ENCODE assay signal across 8 cellular contexts in genomic region chr2:170715062-170715931, GRCh38. TPM values are rescaled to one million over a fixed set of nuclear protein-coding genes. Genes with fewer than 3 reads are reported as not detected.
DNase-seq lines count a peak whose midpoint lies in the region; ATAC-seq and TF ChIP-seq lines count a peak whose summit lies in the region.

Gene SP5, plus strand, starts transcription at chr2:170715337. Its CDS starts 176 bp downstream, at chr2:170715513.

- intact Hi-C loops in CD8-positive, alpha-beta T cell (cut with DNase I, micrococcal nuclease), result loop anchor here in 1 of 2 experiments (5.0 to 10.0 kb wide), 3 partner anchors 57 to 210 kb away; partner anchors contain the start of genes ERICH2 and GAD1
- intact Hi-C loops in colonic mucosa (cut with DNase I), result loop anchor here (5.0 kb wide), 2 partner anchors 97 to 308 kb away; no protein-coding TSS in a partner anchor
- intact Hi-C loops in left colon (cut with DNase I, micrococcal nuclease), result loop anchor here in 1 of 2 donors (10.0 kb wide), 1 partner anchor 310 kb away; no protein-coding TSS in a partner anchor

- H3K4me3 ChIP-seq in CD8-positive, alpha-beta T cell (ENCODE audit: low read depth, low read length), result peak within 1 kb of the TSS; percentile 44
- peak within 1 kb of the TSS; percentile 50 for H3K4me3 ChIP-seq in colonic mucosa

- DNase-seq in CD8-positive, alpha-beta T cell, result peak in 3 of 7 experiments; percentile 19 to 32 (median 24)
- DNase-seq in HUDEP-2 (lab: John Stamatoyannopoulos, UW; ENCODE audit: unreplicated experiment in 76 of 76), result peak in 57 of 76 experiments; percentile 8 to 71 (median 37)
- DNase-seq in T-helper 1 cell, result peak in 3 of 5 donors; percentile 14 to 33 (median 21)
- peak; percentile 65 for DNase-seq in colonic mucosa
- DNase-seq in left colon, result peak; percentile 41 to 52
- DNase-seq in stimulated activated naive B cell treated with anti-CD40 and anti-IgM and Interleukin-4, amounts not matched to agents 10 μg/mL and 1 μg/mL and 100 μg/mL, for 72 hours, result no peak

- peaks cover 43% of the 10 kb centered on the region for H3K4me1 Mint-ChIP-seq in CD8-positive, alpha-beta T cell (ENCODE audit: low read depth)
- H3K4me1 Mint-ChIP-seq in stimulated activated naive B cell treated with anti-CD40 and anti-IgM and Interleukin-4, amounts not matched to agents 10 μg/mL and 1 μg/mL and 100 μg/mL, for 72 hours, result peaks cover 18 to 33% of the 10 kb centered on the region in 2 donors

- no peak within 1 kb of the TSS for H3K27ac ChIP-seq in CD8-positive, alpha-beta T cell (ENCODE audit: low read depth, low read length)
- H3K27ac ChIP-seq in colonic mucosa, result no peak within 1 kb of the TSS

- POLR2A ChIA-PET in CD8-positive, alpha-beta T cell (lab: Charles Lee), result interaction anchor here (1.8 kb wide), 1 partner anchor 57 kb away, joined by 4 read pairs; no protein-coding TSS in a partner anchor

- no peak for TF ChIP-seq CTCF in CD8-positive, alpha-beta T cell (IDR thresholded peaks at IDR 0.05)
- TF ChIP-seq CTCF in colonic mucosa (IDR thresholded peaks at IDR 0.05), result no peak

- peaks cover 47% of the 10 kb centered on the region for H3K27me3 ChIP-seq in CD8-positive, alpha-beta T cell (ENCODE audit: insufficient read depth, low read length)
- H3K27me3 ChIP-seq in colonic mucosa, result peaks cover 59% of the 10 kb centered on the region

- no peaks in the 10 kb centered on the region for H3K36me3 ChIP-seq in CD8-positive, alpha-beta T cell (ENCODE audit: insufficient read depth, low read length)
- no peaks in the 10 kb centered on the region for H3K36me3 ChIP-seq in colonic mucosa

- H3K36me3 Mint-ChIP-seq in CD8-positive, alpha-beta T cell, result no peaks in the 10 kb centered on the region
- H3K36me3 Mint-ChIP-seq in stimulated activated naive B cell treated with anti-CD40 and anti-IgM and Interleukin-4, amounts not matched to agents 10 μg/mL and 1 μg/mL and 100 μg/mL, for 72 hours, result peaks cover 2 to 3% of the 10 kb centered on the region in 2 donors

- peak within 1 kb of the TSS; percentile 37 for H3K27ac Mint-ChIP-seq in CD8-positive, alpha-beta T cell
- peak within 1 kb of the TSS; percentile 94 for H3K27ac Mint-ChIP-seq in stimulated activated naive B cell treated with anti-CD40 and anti-IgM and Interleukin-4, amounts not matched to agents 10 μg/mL and 1 μg/mL and 100 μg/mL, for 72 hours

- peaks cover 59% of the 10 kb centered on the region for H3K27me3 Mint-ChIP-seq in CD8-positive, alpha-beta T cell (ENCODE audit: low read depth)
- H3K27me3 Mint-ChIP-seq in stimulated activated naive B cell treated with anti-CD40 and anti-IgM and Interleukin-4, amounts not matched to agents 10 μg/mL and 1 μg/mL and 100 μg/mL, for 72 hours, result peaks cover 59 to 80% of the 10 kb centered on the region in 2 donors

- ATAC-seq in CD8-positive, alpha-beta T cell, result peak; percentile 46
- peak; percentile 60 for ATAC-seq in left colon
- peak; percentile 23 to 25 for ATAC-seq in stimulated activated naive B cell treated with anti-CD40 and anti-IgM and Interleukin-4, amounts not matched to agents 10 μg/mL and 1 μg/mL and 100 μg/mL, for 72 hours (replicated peaks)
- ATAC-seq in HG02763 (IDR thresholded peaks at IDR 0.05; ENCODE audit: unreplicated experiment), result no peak
- no peak for ATAC-seq in HG03342 (IDR thresholded peaks at IDR 0.05; ENCODE audit: unreplicated experiment)

- CTCF ChIA-PET in CD8-positive, alpha-beta T cell (lab: Charles Lee), result interaction anchor here (1.3 kb wide), 1 partner anchor 9 kb away, joined by 4 read pairs; no protein-coding TSS in a partner anchor

- H3K9me3 ChIP-seq in CD8-positive, alpha-beta T cell (ENCODE audit: low read length), result no peaks in the 10 kb centered on the region
- H3K9me3 ChIP-seq in colonic mucosa, result no peaks in the 10 kb centered on the region

- H3K4me1 ChIP-seq in CD8-positive, alpha-beta T cell (ENCODE audit: insufficient read depth, low read length), result peaks cover 50% of the 10 kb centered on the region
- H3K4me1 ChIP-seq in colonic mucosa, result peaks cover 12% of the 10 kb centered on the region

- H3K4me3 Mint-ChIP-seq in CD8-positive, alpha-beta T cell, result peak within 1 kb of the TSS; percentile 90
- peak within 1 kb of the TSS; percentile 80 to 85 for H3K4me3 Mint-ChIP-seq in stimulated activated naive B cell treated with anti-CD40 and anti-IgM and Interleukin-4, amounts not matched to agents 10 μg/mL and 1 μg/mL and 100 μg/mL, for 72 hours

- H3K9ac ChIP-seq in colonic mucosa (ENCODE audit: low read depth in 2 of 2, low read length in 2 of 2), result peak within 1 kb of the TSS; percentile 40

- no peaks in the 10 kb centered on the region for H3K9me3 Mint-ChIP-seq in CD8-positive, alpha-beta T cell
- H3K9me3 Mint-ChIP-seq in stimulated activated naive B cell treated with anti-CD40 and anti-IgM and Interleukin-4, amounts not matched to agents 10 μg/mL and 1 μg/mL and 100 μg/mL, for 72 hours, result peaks cover 2 to 3% of the 10 kb centered on the region in 2 donors

RNA-seq across cellular contexts. Expression of gene SP5, which starts in this region (rescaled TPM):
- not detected for total RNA-seq in CD8-positive, alpha-beta T cell
- total RNA-seq in colonic mucosa, result 1 to 10 TPM; 1.2 to 3.5 TPM
- total RNA-seq in left colon, result 1 to 10 TPM; 1.3 to 1.7 TPM

Comparison
In these comparisons a context has a peak if more than half of its experiments do, and no peak if none do; other contexts are left out.
1. Peak in ATAC-seq and H3K4me3 ChIP-seq in CD8-positive, alpha-beta T cell; RNA of the gene not detected or under 1 TPM.
2. ATAC-seq: peak in left colon (single experiment) and stimulated activated naive B cell treated with anti-CD40 and anti-IgM and Interleukin-4, amounts not matched to agents 10 μg/mL and 1 μg/mL and 100 μg/mL, for 72 hours (2 of 2); none in HG02763 (single experiment) and HG03342 (single experiment).